Comparison of ENCODE assay signal across 12 cellular contexts in genomic region chr15:90075420-90076289, GRCh38. TPM values are rescaled to one million over a fixed set of nuclear protein-coding genes. Genes with fewer than 3 reads are reported as not detected.
DNase-seq lines count a peak whose midpoint lies in the region; ATAC-seq and FAIRE-seq lines count a peak whose summit lies in the region.
"Had no signal": no experiment of that assay in that cellular context is flagged by ENCODE, and none has a peak within 500 bp of the region (broad histone marks: within the 10 kb centered on the region; RNA-seq: fewer than 3 reads in every experiment).

No MANE protein-coding gene starts in this region.

- peaks cover 13% of the 10 kb centered on the region for H3K4me1 Mint-ChIP-seq in activated CD4-positive, alpha-beta T cell treated with anti-CD3 and anti-CD28 coated beads, Interleukin-2, amount 10 ng/mL, durations not matched to agents 24 days and 14 days

- no peaks in the 10 kb centered on the region for H3K4me1 ChIP-seq in small intestine (ENCODE audit: control insufficient read depth in 2 of 2, insufficient read depth in 1 of 2, low read depth in 1 of 2, low read length in 1 of 2)

- H3K4me3 ChIP-seq in small intestine (ENCODE audit: low read depth in 1 of 2, low read length in 2 of 2) = no peak overlapping the region
- H3K4me3 ChIP-seq: upper lobe of left lung had no signal

- H3K36me3 Mint-ChIP-seq in activated CD4-positive, alpha-beta T cell treated with anti-CD3 and anti-CD28 coated beads, Interleukin-2, amount 10 ng/mL, durations not matched to agents 24 days and 14 days (ENCODE audit: low read depth) = peaks cover 13% of the 10 kb centered on the region

- no peaks in the 10 kb centered on the region for H3K27me3 Mint-ChIP-seq in activated CD4-positive, alpha-beta T cell treated with anti-CD3 and anti-CD28 coated beads, Interleukin-2, amount 10 ng/mL, durations not matched to agents 24 days and 14 days

- WGBS in small intestine, 3 donors = 26 to 54% (median 48%) methylated on average over 13 of the region's 13 CpGs

- no peaks in the 10 kb centered on the region for H3K9me3 Mint-ChIP-seq in activated CD4-positive, alpha-beta T cell treated with anti-CD3 and anti-CD28 coated beads, Interleukin-2, amount 10 ng/mL, durations not matched to agents 24 days and 14 days

- H3K36me3 ChIP-seq in small intestine (ENCODE audit: control insufficient read depth in 2 of 2, insufficient read depth in 2 of 2, low read length in 2 of 2) = peaks cover 6 to 8% of the 10 kb centered on the region in 2 donors

- intact Hi-C loops in activated CD4-positive, alpha-beta T cell treated with anti-CD3 and anti-CD28 coated beads, Interleukin-2, amount 10 ng/mL, durations not matched to agents 24 days and 14 days (cut with micrococcal nuclease) = no loop called here

- ATAC-seq in GM19452 (IDR thresholded peaks at IDR 0.05; ENCODE audit: unreplicated experiment) = no peak

- FAIRE-seq in small intestine (lab: Jason Lieb, UNC) = no peak

- peak overlapping the region; percentile 6 for H3K27ac Mint-ChIP-seq in activated CD4-positive, alpha-beta T cell treated with anti-CD3 and anti-CD28 coated beads, Interleukin-2, amount 10 ng/mL, durations not matched to agents 24 days and 14 days

- H3K27me3 ChIP-seq in small intestine (ENCODE audit: control insufficient read depth in 2 of 2, insufficient read depth in 2 of 2, low read length in 2 of 2) = no peaks in the 10 kb centered on the region
- H3K27me3 ChIP-seq: upper lobe of left lung had no signal

- DNase-seq in activated CD4-positive, alpha-beta T cell treated with anti-CD3 and anti-CD28 coated beads, Interleukin-2, amount 10 ng/mL, durations not matched to agents 24 days and 14 days = no peak
- no peak for DNase-seq in activated CD4-positive, alpha-beta T cell treated with anti-CD3 and anti-CD28 coated beads, Interleukin-2, amount 50 U/mL, for 1 hour
- DNase-seq in activated T-cell treated with anti-CD3 and anti-CD28 coated beads, Interleukin-2, amount 50 U/mL, for 48 hours = peak; percentile 50 to 64
- DNase-seq in iPS-NIHi7 (ENCODE audit: extremely low spot score) (peak; percentile 67), small intestine (peak; percentile 66), UCSD-AML1 (lab: John Stamatoyannopoulos, UW; ENCODE audit: unreplicated experiment) (no peak), NCI-H128 (lab: John Stamatoyannopoulos, UW; ENCODE audit: unreplicated experiment) (no peak)
- DNase-seq: effector memory CD4-positive, alpha-beta T cell; NCI-H1048; SHP77 treated with DMSO at 0.1 percent for 48 hours; upper lobe of left lung had no signal

- no peak overlapping the region for H3K4me3 Mint-ChIP-seq in activated CD4-positive, alpha-beta T cell treated with anti-CD3 and anti-CD28 coated beads, Interleukin-2, amount 10 ng/mL, durations not matched to agents 24 days and 14 days

- H3K27ac ChIP-seq in small intestine (ENCODE audit: low read depth in 1 of 2, low read length in 1 of 2) = peak overlapping the region in 1 of 2 donors; percentile 15

- no peaks in the 10 kb centered on the region for H3K9me3 ChIP-seq in small intestine (ENCODE audit: control insufficient read depth, low read depth)
- H3K9me3 ChIP-seq: upper lobe of left lung had no signal

RNA-seq across cellular contexts. Expression of gene IDH2, which starts 26.6 kb away (rescaled TPM):
- 111 and 119 TPM in 2 replicates for total RNA-seq in activated CD4-positive, alpha-beta T cell treated with anti-CD3 and anti-CD28 coated beads, Interleukin-2, amount 10 ng/mL, durations not matched to agents 24 days and 14 days
- 100 to 1,000 TPM in 1 of 3 donors, 10 to 100 TPM in 2; 26.8 to 285 (median 43.2) TPM for polyA plus RNA-seq in small intestine

Comparison
In these comparisons a context has a peak if more than half of its experiments do, and no peak if none do; other contexts are left out.
1. DNase-seq: peak in activated T-cell treated with anti-CD3 and anti-CD28 coated beads, Interleukin-2, amount 50 U/mL, for 48 hours (2 of 2), iPS-NIHi7 (single experiment) and small intestine (single experiment); none in activated CD4-positive, alpha-beta T cell treated with anti-CD3 and anti-CD28 coated beads, Interleukin-2, amount 10 ng/mL, durations not matched to agents 24 days and 14 days (single experiment), activated CD4-positive, alpha-beta T cell treated with anti-CD3 and anti-CD28 coated beads, Interleukin-2, amount 50 U/mL, for 1 hour (single experiment), UCSD-AML1 (single experiment) and NCI-H128 (single experiment).